Comparison of ENCODE assay signal across 1 cellular context in the genomic region with DNA sequence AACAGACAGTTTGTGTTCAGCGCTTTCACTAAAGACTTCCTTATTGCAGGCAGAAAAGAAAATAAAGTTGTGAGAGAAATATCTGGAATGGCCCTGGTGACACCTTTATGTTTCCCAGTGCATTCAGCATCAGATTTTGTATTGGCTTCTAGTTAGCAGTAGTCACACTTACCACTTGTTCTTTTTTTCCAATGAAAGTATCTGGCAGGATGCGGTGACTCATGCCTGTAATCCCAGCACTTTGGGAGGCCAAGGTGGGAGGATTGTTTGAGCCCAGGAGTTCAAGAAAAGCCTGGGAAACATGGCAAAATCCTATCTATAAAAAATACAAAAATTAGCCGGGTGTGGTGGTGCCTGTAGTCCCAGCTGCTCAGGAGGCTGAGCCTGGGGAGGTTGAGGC.
TF ChIP-seq lines count a peak whose summit lies in the region.

No MANE protein-coding gene starts in this region.

TF ChIP-seq in WTC11, 78 proteins besides CTCF, POLR2A, EP300 and RAD21 (continued from another document):
- TF ChIP-seq, protein P1, sequence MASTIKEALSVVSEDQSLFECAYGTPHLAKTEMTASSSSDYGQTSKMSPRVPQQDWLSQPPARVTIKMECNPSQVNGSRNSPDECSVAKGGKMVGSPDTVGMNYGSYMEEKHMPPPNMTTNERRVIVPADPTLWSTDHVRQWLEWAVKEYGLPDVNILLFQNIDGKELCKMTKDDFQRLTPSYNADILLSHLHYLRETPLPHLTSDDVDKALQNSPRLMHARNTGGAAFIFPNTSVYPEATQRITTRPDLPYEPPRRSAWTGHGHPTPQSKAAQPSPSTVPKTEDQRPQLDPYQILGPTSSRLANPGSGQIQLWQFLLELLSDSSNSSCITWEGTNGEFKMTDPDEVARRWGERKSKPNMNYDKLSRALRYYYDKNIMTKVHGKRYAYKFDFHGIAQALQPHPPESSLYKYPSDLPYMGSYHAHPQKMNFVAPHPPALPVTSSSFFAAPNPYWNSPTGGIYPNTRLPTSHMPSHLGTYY (CRISPR knock-in tag; IDR thresholded peaks at IDR 0.05): no peak
- no peak for TF ChIP-seq MYBL2 (CRISPR knock-in tag; IDR thresholded peaks at IDR 0.05)
TF ChIP-seq in WTC11: peak in this region for 0.
